8 cellular contexts compared by ENCODE assay signal in the genomic region with DNA sequence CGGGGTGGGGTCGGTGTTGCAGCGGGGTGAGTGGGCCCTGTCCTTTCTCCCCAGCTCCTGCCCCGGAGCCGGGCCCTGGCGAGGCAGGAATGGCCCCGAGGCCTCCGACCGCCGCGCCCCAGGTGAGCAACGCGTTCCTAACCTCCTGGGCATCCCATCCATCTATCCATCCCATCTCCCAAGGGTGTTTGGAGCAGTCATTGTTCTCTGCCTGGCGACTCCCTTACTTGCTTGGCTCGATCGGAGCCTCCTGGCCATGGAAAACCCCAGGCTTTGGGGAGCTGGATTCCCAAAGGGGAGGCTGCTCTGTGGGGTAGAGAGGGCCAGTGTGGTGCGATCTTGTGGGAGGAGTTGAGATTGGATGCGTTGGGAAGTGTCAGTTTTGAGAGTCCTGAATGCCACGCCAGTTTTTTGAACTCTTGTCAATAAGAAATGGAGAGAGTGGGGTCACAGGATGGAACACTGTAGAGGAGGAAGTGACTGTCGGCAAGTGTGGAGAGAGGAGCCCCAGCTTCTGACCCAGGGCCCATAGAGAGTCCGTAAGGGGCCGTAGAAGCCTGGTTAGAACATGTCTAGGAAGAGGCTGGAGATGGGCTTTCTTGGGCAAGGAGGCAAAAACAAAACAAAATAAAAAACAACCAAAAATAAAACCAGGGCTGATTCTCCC. TPM values are rescaled to one million over a fixed set of nuclear protein-coding genes. Genes with fewer than 3 reads are reported as not detected.
DNase-seq lines count a peak whose midpoint lies in the region; ATAC-seq and TF ChIP-seq lines count a peak whose summit lies in the region.

No MANE protein-coding gene starts in this region.

- peak overlapping the region; percentile 83 for H3K4me2 ChIP-seq in PC-3 (ENCODE audit: low read length)

- H3K27me3 ChIP-seq in PC-3 (ENCODE audit: low read length) (no peaks in the 10 kb centered on the region), lung (ENCODE audit: control insufficient read depth, insufficient read depth) (no peaks in the 10 kb centered on the region), thoracic aorta (replicated peaks; ENCODE audit: insufficient read depth) (no peaks in the 10 kb centered on the region)

- POLR2A ChIA-PET in PC-3 (lab: Charles Lee; ENCODE audit: unreplicated experiment) = interaction anchor here (0.7 kb wide), 1 partner anchor 62 kb away, joined by 5 read pairs; no protein-coding TSS in a partner anchor

- peak; percentile 26 for DNase-seq in G401 (ENCODE audit: low spot score)
- peak; percentile 14 for DNase-seq in HCEC 1CT
- DNase-seq in PC-3 = no peak
- DNase-seq in choroid plexus epithelial cell (ENCODE audit: low read depth) = peak; percentile 11
- no peak for DNase-seq in lung (ENCODE audit: low spot score)
- no peak for DNase-seq in thoracic aorta (ENCODE audit: low spot score)
- DNase-seq in NCI-H524 treated with DMSO at 0.1 percent for 48 hours (lab: John Stamatoyannopoulos, UW) = no peak

- intact Hi-C loops in PC-3 (cut with micrococcal nuclease) = no loop called here

- WGBS in lung, 2 donors = 3 to 6% methylated on average over 20 to 22 of the region's 22 CpGs

- H3K4me1 ChIP-seq in PC-3 (ENCODE audit: insufficient read depth, low read length) = no peaks in the 10 kb centered on the region
- no peaks in the 10 kb centered on the region for H3K4me1 ChIP-seq in lung (ENCODE audit: control insufficient read depth in 2 of 2, insufficient read depth in 2 of 2, low read length in 2 of 2)
- peaks cover 4 to 6% of the 10 kb centered on the region in 2 donors for H3K4me1 ChIP-seq in thoracic aorta (ENCODE audit: control insufficient read depth in 1 of 2, low read depth in 2 of 2)

- H3K36me3 ChIP-seq in PC-3 (ENCODE audit: low read depth, low read length) = peaks cover 9% of the 10 kb centered on the region; the same call in 1 of the 2 replicates
- peaks cover 0 to 10% of the 10 kb centered on the region in 2 donors for H3K36me3 ChIP-seq in lung (ENCODE audit: control insufficient read depth in 2 of 2, insufficient read depth in 2 of 2, low read length in 2 of 2)
- peaks cover 8% of the 10 kb centered on the region for H3K36me3 ChIP-seq in thoracic aorta

- H3K79me2 ChIP-seq in PC-3 (ENCODE audit: low read length) = peaks cover 9% of the 10 kb centered on the region; the same call in 1 of the 2 replicates

- H4K20me1 ChIP-seq in PC-3 (ENCODE audit: low read length) = no peaks in the 10 kb centered on the region

- CTCF ChIA-PET in PC-3 (lab: Charles Lee) = no interaction called here

- H3K9me2 ChIP-seq in PC-3 (replicated peaks; ENCODE audit: low read length) = no peaks in the 10 kb centered on the region

- no peak for TF ChIP-seq CTCF in PC-3 (conservative IDR thresholded peaks at IDR 0.05; ENCODE audit: low read depth, low read length)
- no peak for TF ChIP-seq CTCF in choroid plexus epithelial cell (conservative IDR thresholded peaks at IDR 0.05; ENCODE audit: low read depth, low read length)
- TF ChIP-seq CTCF in lung (IDR thresholded peaks at IDR 0.05; ENCODE audit: control extremely low read depth, extremely low read depth) = no peak
- no peak for TF ChIP-seq CTCF in thoracic aorta (IDR thresholded peaks at IDR 0.05)

- H3K9me3 ChIP-seq in PC-3 (ENCODE audit: low read length) (no peaks in the 10 kb centered on the region), lung (ENCODE audit: control insufficient read depth in 2 of 2, insufficient read depth in 1 of 2, low read length in 1 of 2) (no peaks in the 10 kb centered on the region), thoracic aorta (no peaks in the 10 kb centered on the region)

- in situ Hi-C loops in G401 (cut with HindIII; ENCODE audit: low sequenced_read_pairs) = no loop called here

- H2AFZ ChIP-seq in PC-3 (ENCODE audit: low read length) = peak overlapping the region; percentile 72; the same call in 1 of the 2 replicates

- H3K27ac ChIP-seq in PC-3 (ENCODE audit: low read length) = no peak overlapping the region
- no peak overlapping the region for H3K27ac ChIP-seq in lung (ENCODE audit: low read depth in 1 of 2, low read length in 1 of 2)
- H3K27ac ChIP-seq in thoracic aorta = no peak overlapping the region

- H3K4me3 ChIP-seq in PC-3 (ENCODE audit: low read length) (peak overlapping the region; percentile 87), choroid plexus epithelial cell (ENCODE audit: low read depth, low read length) (peak overlapping the region; percentile 85), lung (peak overlapping the region; percentile 85), thoracic aorta (peak overlapping the region; percentile 95)

- H3K9ac ChIP-seq in PC-3 (ENCODE audit: low read length) = peak overlapping the region; percentile 78

- TSS peak; percentile 75 for BruUV-seq in PC-3 (replicated peaks; lab: Mats Ljungman, UMichigan)

- peak; percentile 50 for ATAC-seq in PC-3
- peak; percentile 24 for ATAC-seq in lung (ENCODE audit: insufficient read depth, low FRiP score)
- ATAC-seq in thoracic aorta (ENCODE audit: insufficient number of reproducible peaks, low FRiP score, low read depth) = no peak
- no peak for ATAC-seq in HG03025 (IDR thresholded peaks at IDR 0.05; ENCODE audit: low FRiP score, unreplicated experiment)

- H3F3A ChIP-seq in PC-3 (ENCODE audit: low read length, unreplicated experiment) = no peaks in the 10 kb centered on the region

RNA-seq across cellular contexts. Expression of gene ZFP90, which starts 0.7 kb away (rescaled TPM):
- total RNA-seq in G401 (2014; rRNA removed; shearing (Covaris generic)) = 32.5 and 37.0 TPM in 2 replicates
- total RNA-seq in PC-3 (2014; rRNA removed) = 13.1 and 18.9 TPM in 2 replicates
- total RNA-seq in lung = 10 to 100 TPM; 18.2 to 39.6 TPM
- polyA plus RNA-seq in lung = 1 to 10 TPM; 5.9 to 6.9 TPM
- total RNA-seq in thoracic aorta = 10 to 100 TPM; 26.6 to 29.5 TPM

Comparison
In these comparisons a context has a peak if more than half of its experiments do, and no peak if none do; other contexts are left out.
1. DNase-seq: peak in G401 (single experiment), HCEC 1CT (single experiment) and choroid plexus epithelial cell (single experiment); none in PC-3 (single experiment), lung (single experiment), thoracic aorta (single experiment) and NCI-H524 treated with DMSO at 0.1 percent for 48 hours (single experiment).
2. ATAC-seq: peak in PC-3 (single experiment) and lung (single experiment); none in thoracic aorta (single experiment) and HG03025 (single experiment).
3. Peak in every context shown above with its lines, with median percentiles within 50 percentile points of each other: H3K4me3 ChIP-seq.